In genomic region chr7:39589323-39590111, GRCh38 we compare ENCODE assay signal across 8 cellular contexts. TPM values are rescaled to one million over a fixed set of nuclear protein-coding genes. Genes with fewer than 3 reads are reported as not detected.
DNase-seq lines count a peak whose midpoint lies in the region; ATAC-seq and TF ChIP-seq lines count a peak whose summit lies in the region.

No MANE protein-coding gene starts in this region.

- H3K4me2 ChIP-seq in PC-3 (ENCODE audit: low read length), result peak overlapping the region; percentile 38

- peak overlapping the region; percentile 16; the same call in 1 of the 2 replicates for H3K27ac ChIP-seq in PC-3 (ENCODE audit: low read length)
- H3K27ac ChIP-seq in iPS DF 6.9 (ENCODE audit: low read length), result no peak overlapping the region
- no peak overlapping the region for H3K27ac ChIP-seq in WERI-Rb-1

- H3K9ac ChIP-seq in PC-3 (ENCODE audit: low read length), result no peak overlapping the region

- no peaks in the 10 kb centered on the region for H3K36me3 ChIP-seq in PC-3 (ENCODE audit: low read depth, low read length)
- H3K36me3 ChIP-seq in iPS DF 6.9 (ENCODE audit: control insufficient read depth, insufficient read depth, low read length), result no peaks in the 10 kb centered on the region
- no peaks in the 10 kb centered on the region for H3K36me3 ChIP-seq in WERI-Rb-1

- no TSS peak for BruUV-seq in PC-3 (replicated peaks; lab: Mats Ljungman, UMichigan)

- no peaks in the 10 kb centered on the region for H3K9me2 ChIP-seq in PC-3 (replicated peaks; ENCODE audit: low read length)

- CTCF ChIA-PET in PC-3 (lab: Charles Lee), result interaction anchor here (0.9 kb wide), 1 partner anchor 9 kb away, joined by 4 read pairs; no protein-coding TSS in a partner anchor

- no peak overlapping the region for H3K4me3 ChIP-seq in AG09309 (ENCODE audit: control insufficient read depth, low read depth, low read length)
- H3K4me3 ChIP-seq in PC-3 (ENCODE audit: low read length), result no peak overlapping the region
- no peak overlapping the region for H3K4me3 ChIP-seq in iPS DF 6.9 (ENCODE audit: low read length)
- H3K4me3 ChIP-seq in WERI-Rb-1 (ENCODE audit: low read depth, low read length), result no peak overlapping the region

- H3K27me3 ChIP-seq in PC-3 (ENCODE audit: low read length), result no peaks in the 10 kb centered on the region
- no peaks in the 10 kb centered on the region for H3K27me3 ChIP-seq in iPS DF 6.9 (ENCODE audit: control insufficient read depth, insufficient read depth, low read length)
- no peaks in the 10 kb centered on the region for H3K27me3 ChIP-seq in WERI-Rb-1 (ENCODE audit: insufficient read depth, low read depth, severe bottlenecking)

- H2AFZ ChIP-seq in PC-3 (ENCODE audit: low read length), result no peak overlapping the region

- WGBS in iPS DF 6.9 (ENCODE audit: insufficient coverage, insufficient read length), result no CpG with 5 or more reads among the region's 7 CpGs

- intact Hi-C loops in PC-3 (cut with micrococcal nuclease), result loop anchor here (10.0 kb wide), 1 partner anchor 245 kb away; no protein-coding TSS in a partner anchor

- no peaks in the 10 kb centered on the region for H4K20me1 ChIP-seq in PC-3 (ENCODE audit: low read length)

- H3F3A ChIP-seq in PC-3 (ENCODE audit: low read length, unreplicated experiment), result no peaks in the 10 kb centered on the region

- H3K9me3 ChIP-seq in PC-3 (ENCODE audit: low read length), result no peaks in the 10 kb centered on the region
- no peaks in the 10 kb centered on the region for H3K9me3 ChIP-seq in iPS DF 6.9 (ENCODE audit: control insufficient read depth, insufficient read depth, low read length)
- H3K9me3 ChIP-seq in WERI-Rb-1 (ENCODE audit: severe bottlenecking), result no peaks in the 10 kb centered on the region

- H3K79me2 ChIP-seq in PC-3 (ENCODE audit: low read length), result no peaks in the 10 kb centered on the region

- TF ChIP-seq CTCF in AG09309 (IDR thresholded peaks at IDR 0.05; ENCODE audit: control insufficient read depth, insufficient read depth, low read depth, low read length, missing control alignments) (no peak), PC-3 (conservative IDR thresholded peaks at IDR 0.05; ENCODE audit: low read depth, low read length) (no peak), WERI-Rb-1 (IDR thresholded peaks at IDR 0.05; ENCODE audit: low read depth, low read length) (no peak)

- POLR2A ChIA-PET in PC-3 (lab: Charles Lee; ENCODE audit: unreplicated experiment), result interaction anchor here (0.6 to 0.8 kb wide), 2 partner anchors 28 to 150 kb away, joined by 3 to 4 read pairs; no protein-coding TSS in a partner anchor

- H3K4me1 ChIP-seq in PC-3 (ENCODE audit: insufficient read depth, low read length) (peaks cover 19% of the 10 kb centered on the region), iPS DF 6.9 (ENCODE audit: control insufficient read depth, insufficient read depth, low read length) (no peaks in the 10 kb centered on the region)

- peak; percentile 65 for DNase-seq in AG09309 (ENCODE audit: low read depth)
- peak; percentile 88 for DNase-seq in PC-3
- peak; percentile 46 for DNase-seq in activated gamma-delta T cell treated with anti-CD3 and anti-CD28 coated beads, Interleukin-2, amount 50 U/mL, for 16 hours (ENCODE audit: low read depth)
- peak; percentile 18 for DNase-seq in iPS DF 6.9 (ENCODE audit: low read depth, low spot score)
- DNase-seq in stimulated activated CD8-positive, alpha-beta memory T cell treated with anti-CD3 and anti-CD28 coated beads, Interleukin-12 subunit alpha, Interleukin-12 subunit beta, amount 100 ng/mL, for 4 hours (ENCODE audit: low read depth), result peak; percentile 26
- no peak for DNase-seq in WERI-Rb-1

- ATAC-seq in GM19025 (IDR thresholded peaks at IDR 0.05; ENCODE audit: low read depth, unreplicated experiment) (peak; percentile 82), HG03139 (IDR thresholded peaks at IDR 0.05; ENCODE audit: unreplicated experiment) (peak; percentile 85), PC-3 (peak; percentile 82)

RNA-seq across cellular contexts. Expression of gene YAE1, which starts 23.3 kb away (rescaled TPM):
- 14.7 and 23.6 TPM in 2 replicates for total RNA-seq in PC-3 (2014; rRNA removed)

RNA-seq across cellular contexts. Expression of gene RALA, which starts 33.9 kb away (rescaled TPM):
- total RNA-seq in PC-3 (2014; rRNA removed), result 7.5 and 12.9 TPM in 2 replicates
